15 cellular contexts compared by ENCODE assay signal in the genomic region with DNA sequence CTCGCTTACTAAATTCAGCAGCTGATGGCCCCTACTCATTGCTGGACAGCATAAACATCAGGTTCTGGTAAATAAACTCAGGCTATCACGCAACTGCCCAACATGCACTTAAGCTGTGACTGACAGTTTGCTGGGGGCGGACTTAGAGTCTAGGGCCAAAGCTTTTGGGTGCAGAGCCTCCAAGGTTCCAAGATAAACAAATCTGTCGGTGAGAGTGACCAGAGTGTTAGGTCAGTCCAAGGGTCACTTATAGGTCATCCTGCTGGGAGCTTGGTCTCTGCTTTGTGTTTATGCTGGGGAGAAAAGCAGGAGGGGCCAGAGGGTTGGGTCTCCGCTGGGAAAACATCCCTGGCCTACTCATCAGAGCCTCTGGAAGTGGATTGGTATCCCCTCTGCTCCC.
"Had no signal": no experiment of that assay in that cellular context is flagged by ENCODE, and none has a peak within 500 bp of the region (broad histone marks: within the 10 kb centered on the region; RNA-seq: fewer than 3 reads in every experiment).

No MANE protein-coding gene starts in this region.

- ATAC-seq: activated T-cell treated with anti-CD3 and anti-CD28 coated beads, Interleukin-2, amount 50 U/mL, for 4 hours; foreskin keratinocyte; stimulated activated naive CD8-positive, alpha-beta T cell treated with anti-CD3 and anti-CD28 coated beads, Interleukin-15, amount 100 ng/mL, for 72 hours; T-cell had no signal

- DNase-seq: activated CD4-positive, alpha-beta T cell treated with anti-CD3 and anti-CD28 coated beads, Interleukin-2, amount 10 ng/mL, durations not matched to agents 7 days and 5 days; activated CD8-positive, alpha-beta memory T cell treated with anti-CD3 and anti-CD28 coated beads, Interleukin-2, amount 50 U/mL, for 4 hours; activated naive CD4-positive, alpha-beta T cell treated with anti-CD3 and anti-CD28 coated beads for 36 hours; activated T-cell treated with anti-CD3 and anti-CD28 coated beads, Interleukin-2, amount 50 U/mL, for 4 hours; anterior cingulate cortex; brain microvascular endothelial cell; colonic mucosa; foreskin keratinocyte; glutamatergic neuron; midbrain; occipital lobe; stimulated activated CD4-positive, alpha-beta T cell treated with anti-CD3 and anti-CD28 coated beads, Interleukin-2, amount 100 ng/mL, for 24 hours; stimulated activated naive CD8-positive, alpha-beta T cell treated with anti-CD3 and anti-CD28 coated beads, Interleukin-15, amount 100 ng/mL, for 72 hours; T-cell; T-helper 9 cell had no signal
